Comparison of ENCODE assay signal across 1 cellular context in the genomic region with DNA sequence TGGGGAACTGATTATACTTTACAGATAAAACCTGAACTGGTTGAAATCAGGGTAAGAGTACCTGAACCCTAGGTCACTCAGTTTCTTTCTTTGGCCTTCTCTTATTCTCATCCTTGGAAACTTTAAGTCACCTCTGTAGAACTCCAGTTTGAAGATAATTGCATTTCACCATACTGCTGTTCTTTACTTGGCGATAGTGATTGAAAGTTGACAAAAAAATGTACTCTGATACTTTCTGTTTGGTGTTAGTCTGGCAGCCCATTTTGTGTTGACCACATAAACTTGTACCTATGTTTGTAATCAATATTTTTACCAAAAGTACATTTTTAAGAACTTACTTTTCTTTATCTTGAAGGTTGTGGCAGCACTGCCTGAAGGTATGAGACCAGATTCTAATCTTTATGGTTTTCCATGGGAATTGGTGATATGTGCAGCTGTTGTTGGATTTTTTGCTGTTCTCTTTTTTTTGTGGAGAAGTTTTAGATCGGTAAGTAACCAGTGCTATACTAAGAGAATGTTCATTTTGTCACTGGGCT.
TF ChIP-seq lines count a peak whose summit lies in the region.

No MANE protein-coding gene starts in this region.

TF ChIP-seq in HepG2, 621 proteins besides CTCF, POLR2A, EP300 and RAD21:
- TF ChIP-seq ISL2 (CRISPR knock-in tag; IDR thresholded peaks at IDR 0.05) (0 out of 2 replicates have a peak, but pooled peaks have one; percentile 13), IRF2 (CRISPR knock-in tag; IDR thresholded peaks at IDR 0.05) (no peak), ZNF670 (CRISPR knock-in tag; IDR thresholded peaks at IDR 0.05; ENCODE audit: borderline replicate concordance) (peak; percentile 59; the same call in 1 of the 2 replicates), ZNF33A (CRISPR knock-in tag; IDR thresholded peaks at IDR 0.05; ENCODE audit: borderline replicate concordance) (0 out of 2 replicates have a peak, but pooled peaks have one; percentile 54)
- TF ChIP-seq, protein P1, sequence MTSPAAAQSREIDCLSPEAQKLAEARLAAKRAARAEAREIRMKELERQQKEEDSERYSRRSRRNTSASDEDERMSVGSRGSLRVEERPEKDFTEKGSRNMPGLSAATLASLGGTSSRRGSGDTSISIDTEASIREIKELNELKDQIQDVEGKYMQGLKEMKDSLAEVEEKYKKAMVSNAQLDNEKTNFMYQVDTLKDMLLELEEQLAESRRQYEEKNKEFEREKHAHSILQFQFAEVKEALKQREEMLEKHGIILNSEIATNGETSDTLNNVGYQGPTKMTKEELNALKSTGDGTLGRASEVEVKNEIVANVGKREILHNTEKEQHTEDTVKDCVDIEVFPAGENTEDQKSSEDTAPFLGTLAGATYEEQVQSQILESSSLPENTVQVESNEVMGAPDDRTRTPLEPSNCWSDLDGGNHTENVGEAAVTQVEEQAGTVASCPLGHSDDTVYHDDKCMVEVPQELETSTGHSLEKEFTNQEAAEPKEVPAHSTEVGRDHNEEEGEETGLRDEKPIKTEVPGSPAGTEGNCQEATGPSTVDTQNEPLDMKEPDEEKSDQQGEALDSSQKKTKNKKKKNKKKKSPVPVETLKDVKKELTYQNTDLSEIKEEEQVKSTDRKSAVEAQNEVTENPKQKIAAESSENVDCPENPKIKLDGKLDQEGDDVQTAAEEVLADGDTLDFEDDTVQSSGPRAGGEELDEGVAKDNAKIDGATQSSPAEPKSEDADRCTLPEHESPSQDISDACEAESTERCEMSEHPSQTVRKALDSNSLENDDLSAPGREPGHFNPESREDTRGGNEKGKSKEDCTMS (CRISPR knock-in tag; conservative IDR thresholded peaks at IDR 0.05) = no peak
- TF ChIP-seq, protein P2, sequence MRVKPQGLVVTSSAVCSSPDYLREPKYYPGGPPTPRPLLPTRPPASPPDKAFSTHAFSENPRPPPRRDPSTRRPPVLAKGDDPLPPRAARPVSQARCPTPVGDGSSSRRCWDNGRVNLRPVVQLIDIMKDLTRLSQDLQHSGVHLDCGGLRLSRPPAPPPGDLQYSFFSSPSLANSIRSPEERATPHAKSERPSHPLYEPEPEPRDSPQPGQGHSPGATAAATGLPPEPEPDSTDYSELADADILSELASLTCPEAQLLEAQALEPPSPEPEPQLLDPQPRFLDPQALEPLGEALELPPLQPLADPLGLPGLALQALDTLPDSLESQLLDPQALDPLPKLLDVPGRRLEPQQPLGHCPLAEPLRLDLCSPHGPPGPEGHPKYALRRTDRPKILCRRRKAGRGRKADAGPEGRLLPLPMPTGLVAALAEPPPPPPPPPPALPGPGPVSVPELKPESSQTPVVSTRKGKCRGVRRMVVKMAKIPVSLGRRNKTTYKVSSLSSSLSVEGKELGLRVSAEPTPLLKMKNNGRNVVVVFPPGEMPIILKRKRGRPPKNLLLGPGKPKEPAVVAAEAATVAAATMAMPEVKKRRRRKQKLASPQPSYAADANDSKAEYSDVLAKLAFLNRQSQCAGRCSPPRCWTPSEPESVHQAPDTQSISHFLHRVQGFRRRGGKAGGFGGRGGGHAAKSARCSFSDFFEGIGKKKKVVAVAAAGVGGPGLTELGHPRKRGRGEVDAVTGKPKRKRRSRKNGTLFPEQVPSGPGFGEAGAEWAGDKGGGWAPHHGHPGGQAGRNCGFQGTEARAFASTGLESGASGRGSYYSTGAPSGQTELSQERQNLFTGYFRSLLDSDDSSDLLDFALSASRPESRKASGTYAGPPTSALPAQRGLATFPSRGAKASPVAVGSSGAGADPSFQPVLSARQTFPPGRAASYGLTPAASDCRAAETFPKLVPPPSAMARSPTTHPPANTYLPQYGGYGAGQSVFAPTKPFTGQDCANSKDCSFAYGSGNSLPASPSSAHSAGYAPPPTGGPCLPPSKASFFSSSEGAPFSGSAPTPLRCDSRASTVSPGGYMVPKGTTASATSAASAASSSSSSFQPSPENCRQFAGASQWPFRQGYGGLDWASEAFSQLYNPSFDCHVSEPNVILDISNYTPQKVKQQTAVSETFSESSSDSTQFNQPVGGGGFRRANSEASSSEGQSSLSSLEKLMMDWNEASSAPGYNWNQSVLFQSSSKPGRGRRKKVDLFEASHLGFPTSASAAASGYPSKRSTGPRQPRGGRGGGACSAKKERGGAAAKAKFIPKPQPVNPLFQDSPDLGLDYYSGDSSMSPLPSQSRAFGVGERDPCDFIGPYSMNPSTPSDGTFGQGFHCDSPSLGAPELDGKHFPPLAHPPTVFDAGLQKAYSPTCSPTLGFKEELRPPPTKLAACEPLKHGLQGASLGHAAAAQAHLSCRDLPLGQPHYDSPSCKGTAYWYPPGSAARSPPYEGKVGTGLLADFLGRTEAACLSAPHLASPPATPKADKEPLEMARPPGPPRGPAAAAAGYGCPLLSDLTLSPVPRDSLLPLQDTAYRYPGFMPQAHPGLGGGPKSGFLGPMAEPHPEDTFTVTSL (CRISPR knock-in tag; IDR thresholded peaks at IDR 0.05; ENCODE audit: borderline replicate concordance) = 0 out of 2 replicates have a peak, but pooled peaks have one; percentile 20
- TF ChIP-seq, protein P3, sequence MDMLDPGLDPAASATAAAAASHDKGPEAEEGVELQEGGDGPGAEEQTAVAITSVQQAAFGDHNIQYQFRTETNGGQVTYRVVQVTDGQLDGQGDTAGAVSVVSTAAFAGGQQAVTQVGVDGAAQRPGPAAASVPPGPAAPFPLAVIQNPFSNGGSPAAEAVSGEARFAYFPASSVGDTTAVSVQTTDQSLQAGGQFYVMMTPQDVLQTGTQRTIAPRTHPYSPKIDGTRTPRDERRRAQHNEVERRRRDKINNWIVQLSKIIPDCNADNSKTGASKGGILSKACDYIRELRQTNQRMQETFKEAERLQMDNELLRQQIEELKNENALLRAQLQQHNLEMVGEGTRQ (IDR thresholded peaks at IDR 0.05; ENCODE audit: low read depth, low read length) = no peak
- TF ChIP-seq, protein P3 (CRISPR knock-in tag; IDR thresholded peaks at IDR 0.05; ENCODE audit: borderline replicate concordance) = no peak
- TF ChIP-seq, protein P4, sequence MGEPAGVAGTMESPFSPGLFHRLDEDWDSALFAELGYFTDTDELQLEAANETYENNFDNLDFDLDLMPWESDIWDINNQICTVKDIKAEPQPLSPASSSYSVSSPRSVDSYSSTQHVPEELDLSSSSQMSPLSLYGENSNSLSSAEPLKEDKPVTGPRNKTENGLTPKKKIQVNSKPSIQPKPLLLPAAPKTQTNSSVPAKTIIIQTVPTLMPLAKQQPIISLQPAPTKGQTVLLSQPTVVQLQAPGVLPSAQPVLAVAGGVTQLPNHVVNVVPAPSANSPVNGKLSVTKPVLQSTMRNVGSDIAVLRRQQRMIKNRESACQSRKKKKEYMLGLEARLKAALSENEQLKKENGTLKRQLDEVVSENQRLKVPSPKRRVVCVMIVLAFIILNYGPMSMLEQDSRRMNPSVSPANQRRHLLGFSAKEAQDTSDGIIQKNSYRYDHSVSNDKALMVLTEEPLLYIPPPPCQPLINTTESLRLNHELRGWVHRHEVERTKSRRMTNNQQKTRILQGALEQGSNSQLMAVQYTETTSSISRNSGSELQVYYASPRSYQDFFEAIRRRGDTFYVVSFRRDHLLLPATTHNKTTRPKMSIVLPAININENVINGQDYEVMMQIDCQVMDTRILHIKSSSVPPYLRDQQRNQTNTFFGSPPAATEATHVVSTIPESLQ (CRISPR knock-in tag; conservative IDR thresholded peaks at IDR 0.05) = no peak
TF ChIP-seq in HepG2: peak in this region for 4.
